Comparison of ENCODE assay signal across 1 cellular context in the genomic region with DNA sequence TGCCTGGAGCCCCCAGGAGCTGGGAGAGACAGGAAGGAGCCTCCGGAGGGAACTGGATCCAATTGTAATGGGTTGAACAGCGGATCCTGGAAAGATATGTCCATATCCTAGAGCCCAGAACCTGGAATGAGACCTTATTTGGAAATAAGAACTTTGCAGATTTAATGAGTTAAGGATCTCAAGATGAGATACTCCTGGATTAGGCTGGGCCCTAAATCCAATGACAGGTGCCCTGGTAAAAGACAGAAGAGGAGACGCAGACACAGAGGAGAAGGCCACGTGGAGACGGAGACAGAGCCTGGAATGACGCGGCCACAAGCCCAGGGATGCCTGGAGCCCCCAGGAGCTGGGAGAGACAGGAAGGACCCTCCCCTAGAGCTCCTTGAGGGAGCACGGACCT.
TF ChIP-seq lines count a peak whose summit lies in the region.

No MANE protein-coding gene starts in this region.

TF ChIP-seq in GM23338, 12 proteins besides CTCF, POLR2A, EP300 and RAD21:
- TF ChIP-seq POLR2AphosphoS5 (IDR thresholded peaks at IDR 0.05; ENCODE audit: low read depth) (no peak), STAT1 (IDR thresholded peaks at IDR 0.05; ENCODE audit: unreplicated experiment) (no peak), ZNF462 (CRISPR knock-in tag; IDR thresholded peaks at IDR 0.05) (no peak), EZH2 (IDR thresholded peaks at IDR 0.05; ENCODE audit: low read depth, unreplicated experiment) (no peak), ZNF114 (CRISPR knock-in tag; IDR thresholded peaks at IDR 0.05) (no peak), NANOG (IDR thresholded peaks at IDR 0.05; ENCODE audit: borderline replicate concordance) (no peak), EZH2phosphoT487 (IDR thresholded peaks at IDR 0.05; ENCODE audit: unreplicated experiment) (no peak), JUNB (IDR thresholded peaks at IDR 0.05; ENCODE audit: unreplicated experiment) (no peak), CREB1 (CRISPR knock-in tag; IDR thresholded peaks at IDR 0.05; ENCODE audit: low read depth) (no peak), ETS1 (IDR thresholded peaks at IDR 0.05) (no peak), ZNF331 (CRISPR knock-in tag; IDR thresholded peaks at IDR 0.05; ENCODE audit: low read depth) (no peak)
- TF ChIP-seq, protein P1, sequence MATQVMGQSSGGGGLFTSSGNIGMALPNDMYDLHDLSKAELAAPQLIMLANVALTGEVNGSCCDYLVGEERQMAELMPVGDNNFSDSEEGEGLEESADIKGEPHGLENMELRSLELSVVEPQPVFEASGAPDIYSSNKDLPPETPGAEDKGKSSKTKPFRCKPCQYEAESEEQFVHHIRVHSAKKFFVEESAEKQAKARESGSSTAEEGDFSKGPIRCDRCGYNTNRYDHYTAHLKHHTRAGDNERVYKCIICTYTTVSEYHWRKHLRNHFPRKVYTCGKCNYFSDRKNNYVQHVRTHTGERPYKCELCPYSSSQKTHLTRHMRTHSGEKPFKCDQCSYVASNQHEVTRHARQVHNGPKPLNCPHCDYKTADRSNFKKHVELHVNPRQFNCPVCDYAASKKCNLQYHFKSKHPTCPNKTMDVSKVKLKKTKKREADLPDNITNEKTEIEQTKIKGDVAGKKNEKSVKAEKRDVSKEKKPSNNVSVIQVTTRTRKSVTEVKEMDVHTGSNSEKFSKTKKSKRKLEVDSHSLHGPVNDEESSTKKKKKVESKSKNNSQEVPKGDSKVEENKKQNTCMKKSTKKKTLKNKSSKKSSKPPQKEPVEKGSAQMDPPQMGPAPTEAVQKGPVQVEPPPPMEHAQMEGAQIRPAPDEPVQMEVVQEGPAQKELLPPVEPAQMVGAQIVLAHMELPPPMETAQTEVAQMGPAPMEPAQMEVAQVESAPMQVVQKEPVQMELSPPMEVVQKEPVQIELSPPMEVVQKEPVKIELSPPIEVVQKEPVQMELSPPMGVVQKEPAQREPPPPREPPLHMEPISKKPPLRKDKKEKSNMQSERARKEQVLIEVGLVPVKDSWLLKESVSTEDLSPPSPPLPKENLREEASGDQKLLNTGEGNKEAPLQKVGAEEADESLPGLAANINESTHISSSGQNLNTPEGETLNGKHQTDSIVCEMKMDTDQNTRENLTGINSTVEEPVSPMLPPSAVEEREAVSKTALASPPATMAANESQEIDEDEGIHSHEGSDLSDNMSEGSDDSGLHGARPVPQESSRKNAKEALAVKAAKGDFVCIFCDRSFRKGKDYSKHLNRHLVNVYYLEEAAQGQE (IDR thresholded peaks at IDR 0.05; ENCODE audit: unreplicated experiment): no peak
